Comparison of ENCODE assay signal across 13 cellular contexts in the genomic region with DNA sequence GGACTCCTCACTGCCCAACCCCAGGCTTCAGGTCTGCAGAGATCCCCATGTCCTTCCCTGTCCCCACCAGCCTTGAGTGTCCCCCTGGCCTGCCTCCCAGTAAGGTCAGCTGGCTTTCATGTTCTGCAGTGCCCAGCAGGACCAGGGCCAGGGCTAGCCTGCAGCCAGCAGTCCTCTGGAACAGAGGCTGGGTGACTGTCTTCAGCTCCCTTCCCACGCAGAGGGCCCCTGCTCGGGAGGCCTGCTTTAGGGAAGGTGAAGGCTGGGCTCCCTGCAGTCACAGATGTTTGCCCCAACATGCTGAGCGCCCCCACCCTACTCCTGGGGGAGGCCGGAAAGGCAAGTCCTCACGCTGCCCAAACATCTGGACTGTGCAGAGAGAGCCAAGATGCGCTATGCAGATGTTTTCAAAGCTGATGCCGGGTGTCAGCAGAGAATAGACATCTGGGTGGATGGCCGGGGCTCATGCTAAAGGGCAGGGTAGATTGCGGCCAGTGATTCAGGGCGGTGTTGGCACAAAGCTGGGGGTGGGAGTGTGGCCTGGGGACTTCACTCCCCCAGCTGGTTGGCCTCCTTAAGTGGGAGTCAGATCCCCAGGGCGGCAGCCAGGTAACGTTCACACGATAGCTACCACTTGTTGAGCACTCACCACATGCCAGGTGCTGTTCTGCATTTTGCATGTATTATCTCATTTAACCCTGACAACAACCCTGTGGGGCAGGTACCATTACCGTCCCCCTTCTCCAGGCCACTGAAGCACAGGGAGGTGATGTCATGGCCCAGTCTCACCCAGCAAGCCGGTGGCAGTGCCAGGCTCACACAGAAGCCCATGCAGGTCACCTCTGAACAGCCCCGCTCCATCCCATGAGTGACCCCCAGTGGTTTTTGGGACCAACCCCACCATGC.
DNase-seq lines count a peak whose midpoint lies in the region; ATAC-seq and TF ChIP-seq lines count a peak whose summit lies in the region.
"Had no signal": no experiment of that assay in that cellular context is flagged by ENCODE, and none has a peak within 500 bp of the region (broad histone marks: within the 10 kb centered on the region; RNA-seq: fewer than 3 reads in every experiment).

No MANE protein-coding gene starts in this region.

- H3K4me1 ChIP-seq in right cardiac atrium (ENCODE audit: control insufficient read depth, insufficient read depth, low read length) = peaks cover 12% of the 10 kb centered on the region
- peaks cover 60 to 70% of the 10 kb centered on the region in 2 donors for H3K4me1 ChIP-seq in gastrocnemius medialis

- CTCF ChIA-PET in CD4-positive, alpha-beta T cell (lab: Charles Lee) = no interaction called here
- CTCF ChIA-PET in activated CD4-positive, alpha-beta T cell treated with anti-CD3 and anti-CD28 coated beads, Interleukin-2, amount 10 ng/mL, durations not matched to agents 7 days and 5 days (lab: Charles Lee) = interaction anchor here (0.6 to 1.6 kb wide), 3 partner anchors 14 to 200 kb away, joined by 3 to 4 read pairs (median 4); no protein-coding TSS in a partner anchor

- TF ChIP-seq CTCF in HFF-Myc (IDR thresholded peaks at IDR 0.05; ENCODE audit: low read depth, low read length, missing control alignments) (no peak), gastrocnemius medialis (IDR thresholded peaks at IDR 0.05 in 4 of 5, conservative IDR thresholded peaks at IDR 0.05 in 1 of 5) (no peak)
- TF ChIP-seq CTCF in CD4-positive, alpha-beta T cell (IDR thresholded peaks at IDR 0.05) = no peak

- H3K27ac ChIP-seq in right cardiac atrium (ENCODE audit: low read length) = peak overlapping the region; percentile 69
- H3K27ac ChIP-seq in gastrocnemius medialis = peak overlapping the region in 3 of 4 donors; percentile 17 to 46 (median 46)
- no peak overlapping the region for H3K27ac ChIP-seq in CD4-positive, alpha-beta T cell (ENCODE audit: low read depth, low read length)
- H3K27ac ChIP-seq: C4-2B, KMS-11 had no signal

- no peak for TF ChIP-seq POLR2A in gastrocnemius medialis (IDR thresholded peaks at IDR 0.05)

- intact Hi-C loops in right cardiac atrium (cut with DNase I) = loop anchor here in 1 of 4 donors (5.0 kb wide), 1 partner anchor 72 kb away; the partner anchor contains the start of gene COL13A1
- intact Hi-C loops in gastrocnemius medialis (cut with DNase I; ENCODE audit: low total_unique reads) = no loop called here
- intact Hi-C loops in CD4-positive, alpha-beta T cell (cut with DNase I, micrococcal nuclease) = no loop called here

- DNase-seq in HFF-Myc (ENCODE audit: extremely low read depth, low read depth) = peak; percentile 67
- peak; percentile 38 for DNase-seq in dedifferentiated amniotic fluid mesenchymal stem cell (ENCODE audit: extremely low spot score)
- peak; percentile 57 to 89 (median 83) for DNase-seq in right cardiac atrium
- peak; percentile 38 to 55 for DNase-seq in gastrocnemius medialis
- no peak for DNase-seq in cerebellar cortex (ENCODE audit: low spot score)
- no peak for DNase-seq in cortex of kidney (lab: John Stamatoyannopoulos, UW)
- no peak for DNase-seq in CD4-positive, alpha-beta T cell
- DNase-seq in activated CD4-positive, alpha-beta T cell treated with anti-CD3 and anti-CD28 coated beads, Interleukin-2, amount 10 ng/mL, durations not matched to agents 7 days and 5 days = no peak
- DNase-seq: NCI-H1417 treated with DMSO at 0.1 percent for 48 hours; NCI-H524 treated with DMSO at 0.1 percent for 48 hours; stimulated activated CD4-positive, alpha-beta T cell treated with anti-CD3 and anti-CD28 coated beads, Interleukin-4, amount 100 ng/mL, for 1 hour had no signal

- H3K4me3 ChIP-seq in HFF-Myc (replicated peaks; ENCODE audit: low read depth, low read length) = no peak overlapping the region
- H3K4me3 ChIP-seq in right cardiac atrium (ENCODE audit: low read length) = no peak overlapping the region
- H3K4me3 ChIP-seq in gastrocnemius medialis = no peak overlapping the region

- no peak overlapping the region for H3K4me3 Mint-ChIP-seq in CD4-positive, alpha-beta T cell
- H3K4me3 Mint-ChIP-seq in activated CD4-positive, alpha-beta T cell treated with anti-CD3 and anti-CD28 coated beads, Interleukin-2, amount 10 ng/mL, durations not matched to agents 7 days and 5 days = no peak overlapping the region

- peaks cover 12% of the 10 kb centered on the region for H3K27me3 Mint-ChIP-seq in CD4-positive, alpha-beta T cell
- H3K27me3 Mint-ChIP-seq in activated CD4-positive, alpha-beta T cell treated with anti-CD3 and anti-CD28 coated beads, Interleukin-2, amount 10 ng/mL, durations not matched to agents 7 days and 5 days = peaks cover 5% of the 10 kb centered on the region

- 51% methylated on average over 16 of the region's 16 CpGs for WGBS in right cardiac atrium

- peak; percentile 34 to 60 for ATAC-seq in right cardiac atrium
- peak; percentile 29 to 46 for ATAC-seq in gastrocnemius medialis
- ATAC-seq in CD4-positive, alpha-beta T cell (ENCODE audit: poor library complexity) = no peak

- no peaks in the 10 kb centered on the region for H3K36me3 Mint-ChIP-seq in CD4-positive, alpha-beta T cell (ENCODE audit: low read depth)
- H3K36me3 Mint-ChIP-seq in activated CD4-positive, alpha-beta T cell treated with anti-CD3 and anti-CD28 coated beads, Interleukin-2, amount 10 ng/mL, durations not matched to agents 7 days and 5 days (ENCODE audit: low read depth) = no peaks in the 10 kb centered on the region

- no peaks in the 10 kb centered on the region for H3K36me3 ChIP-seq in gastrocnemius medialis

- no peak overlapping the region for H3K27ac Mint-ChIP-seq in CD4-positive, alpha-beta T cell
- H3K27ac Mint-ChIP-seq in activated CD4-positive, alpha-beta T cell treated with anti-CD3 and anti-CD28 coated beads, Interleukin-2, amount 10 ng/mL, durations not matched to agents 7 days and 5 days = no peak overlapping the region

- H3K27me3 ChIP-seq in right cardiac atrium (ENCODE audit: control insufficient read depth, insufficient read depth) (no peaks in the 10 kb centered on the region), gastrocnemius medialis (no peaks in the 10 kb centered on the region)
- no peaks in the 10 kb centered on the region for H3K27me3 ChIP-seq in CD4-positive, alpha-beta T cell (ENCODE audit: control insufficient read depth, insufficient read depth, low read length)

- in situ Hi-C loops in gastrocnemius medialis (cut with MboI; ENCODE audit: low sequenced_read_pairs in 4 of 4) = no loop called here

- H3K9me3 ChIP-seq in right cardiac atrium (ENCODE audit: control insufficient read depth, low read length) = no peaks in the 10 kb centered on the region
- no peaks in the 10 kb centered on the region for H3K9me3 ChIP-seq in gastrocnemius medialis
- H3K9me3 ChIP-seq in CD4-positive, alpha-beta T cell (ENCODE audit: control insufficient read depth, low read length) = no peaks in the 10 kb centered on the region

- H3K9me3 Mint-ChIP-seq in CD4-positive, alpha-beta T cell = no peaks in the 10 kb centered on the region
- no peaks in the 10 kb centered on the region for H3K9me3 Mint-ChIP-seq in activated CD4-positive, alpha-beta T cell treated with anti-CD3 and anti-CD28 coated beads, Interleukin-2, amount 10 ng/mL, durations not matched to agents 7 days and 5 days

- POLR2A ChIA-PET in CD4-positive, alpha-beta T cell (lab: Charles Lee) = no interaction called here
- POLR2A ChIA-PET in activated CD4-positive, alpha-beta T cell treated with anti-CD3 and anti-CD28 coated beads, Interleukin-2, amount 10 ng/mL, durations not matched to agents 7 days and 5 days (lab: Charles Lee) = interaction anchor here (0.7 kb wide), 1 partner anchor 106 kb away, joined by 3 read pairs; no protein-coding TSS in a partner anchor

- peaks cover 9% of the 10 kb centered on the region for H3K4me1 Mint-ChIP-seq in CD4-positive, alpha-beta T cell (ENCODE audit: low read depth)
- peaks cover 23% of the 10 kb centered on the region for H3K4me1 Mint-ChIP-seq in activated CD4-positive, alpha-beta T cell treated with anti-CD3 and anti-CD28 coated beads, Interleukin-2, amount 10 ng/mL, durations not matched to agents 7 days and 5 days

Comparison
In these comparisons a context has a peak if more than half of its experiments do, and no peak if none do; other contexts are left out.
1. DNase-seq: peak in HFF-Myc (single experiment), dedifferentiated amniotic fluid mesenchymal stem cell (single experiment), right cardiac atrium (3 of 3) and gastrocnemius medialis (2 of 2); none in cerebellar cortex (single experiment), cortex of kidney (single experiment), CD4-positive, alpha-beta T cell (0 of 10) and activated CD4-positive, alpha-beta T cell treated with anti-CD3 and anti-CD28 coated beads, Interleukin-2, amount 10 ng/mL, durations not matched to agents 7 days and 5 days (single experiment).